Comparison of ENCODE assay signal across 19 cellular contexts in the genomic region with DNA sequence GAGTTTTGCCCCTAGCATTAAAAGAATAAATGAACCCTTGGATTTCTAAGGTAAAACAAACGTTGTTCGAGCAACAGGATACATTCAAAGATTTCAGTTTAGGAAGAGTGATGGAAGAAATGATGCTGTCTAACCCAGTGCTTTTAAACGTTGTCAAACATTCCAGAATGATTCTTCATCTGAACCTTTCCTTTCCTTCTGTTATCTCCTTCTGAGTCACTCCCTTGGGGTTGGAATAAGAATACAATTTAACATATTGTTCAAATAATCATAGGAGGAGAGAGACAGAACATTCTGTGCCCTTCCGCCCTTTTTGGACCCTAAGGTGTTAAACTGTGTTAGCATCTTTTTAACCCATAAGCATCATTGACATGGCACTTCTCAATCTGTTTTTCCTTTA.
DNase-seq lines count a peak whose midpoint lies in the region; ATAC-seq, FAIRE-seq and TF ChIP-seq lines count a peak whose summit lies in the region.
"Had no signal": no experiment of that assay in that cellular context is flagged by ENCODE, and none has a peak within 500 bp of the region (broad histone marks: within the 10 kb centered on the region; RNA-seq: fewer than 3 reads in every experiment).

No MANE protein-coding gene starts in this region.

- no peaks in the 10 kb centered on the region for H4K20me1 ChIP-seq in smooth muscle cell (ENCODE audit: low read depth)

- peak; percentile 9 for DNase-seq in ACHN
- DNase-seq in M059J (ENCODE audit: low read depth): peak; percentile 72
- peak; percentile 87 for DNase-seq in bronchial epithelial cell (ENCODE audit: low read depth)
- DNase-seq in iris pigment epithelial cell (ENCODE audit: low read depth): peak; percentile 69
- DNase-seq in smooth muscle cell (lab: John Stamatoyannopoulos, UW; ENCODE audit: unreplicated experiment): no peak
- no peak for DNase-seq in stimulated activated CD4-positive, alpha-beta T cell treated with anti-CD3 and anti-CD28 coated beads, Interleukin-4, amount 100 ng/mL, for 24 hours
- DNase-seq: activated CD4-positive, alpha-beta T cell treated with anti-CD3 and anti-CD28 coated beads for 48 hours; activated naive CD8-positive, alpha-beta T cell treated with anti-CD3 and anti-CD28 coated beads for 36 hours; CD8-positive, alpha-beta T cell; KBM-7; NCI-H1417; NCI-H2227 treated with DMSO at 0.1 percent for 48 hours; SIG-M5; upper lobe of right lung had no signal

- H3K9ac ChIP-seq in smooth muscle cell (ENCODE audit: low read depth): no peak overlapping the region

- no peaks in the 10 kb centered on the region for H3K27me3 ChIP-seq in bronchial epithelial cell (ENCODE audit: control insufficient read depth, insufficient read depth, low read length)
- no peaks in the 10 kb centered on the region for H3K27me3 ChIP-seq in smooth muscle cell (ENCODE audit: low read depth)
- H3K27me3 ChIP-seq: upper lobe of right lung had no signal

- in situ Hi-C loops in ACHN (cut with HindIII; ENCODE audit: low pct_ligation_motif_present, low pct_unique_long_range_greater_than_20kb, low sequenced_read_pairs): no loop called here

- no peak for ATAC-seq in HG02642 (IDR thresholded peaks at IDR 0.05; ENCODE audit: poor library complexity, unreplicated experiment)
- ATAC-seq in HG02852 (IDR thresholded peaks at IDR 0.05; ENCODE audit: unreplicated experiment): no peak
- ATAC-seq: CD8-positive, alpha-beta T cell; stimulated activated effector memory CD8-positive, alpha-beta T cell treated with anti-CD3 and anti-CD28 coated beads, Interleukin-12 subunit alpha, Interleukin-12 subunit beta, amount 100 ng/mL, for 72 hours; upper lobe of right lung had no signal

- no peak overlapping the region for H3K4me2 ChIP-seq in smooth muscle cell

- no peak overlapping the region for H3K4me3 ChIP-seq in bronchial epithelial cell (ENCODE audit: low read depth, low read length)
- H3K4me3 ChIP-seq in smooth muscle cell: no peak overlapping the region
- H3K4me3 ChIP-seq: upper lobe of right lung had no signal

- H3K79me2 ChIP-seq in smooth muscle cell (ENCODE audit: low read depth): no peaks in the 10 kb centered on the region

- no peak overlapping the region for H2AFZ ChIP-seq in smooth muscle cell (ENCODE audit: low read depth)

- H3K36me3 ChIP-seq in bronchial epithelial cell (ENCODE audit: control insufficient read depth, insufficient read depth, low read length) (no peaks in the 10 kb centered on the region), smooth muscle cell (ENCODE audit: low read depth) (no peaks in the 10 kb centered on the region)
- H3K36me3 ChIP-seq: upper lobe of right lung had no signal

- TF ChIP-seq CTCF in bronchial epithelial cell (IDR thresholded peaks at IDR 0.05; ENCODE audit: insufficient read depth, low read length, severe bottlenecking) (no peak), smooth muscle cell (IDR thresholded peaks at IDR 0.05; ENCODE audit: borderline replicate concordance, insufficient read depth, poor library complexity, severe bottlenecking) (no peak)

- no peaks in the 10 kb centered on the region for H3K4me1 ChIP-seq in smooth muscle cell (ENCODE audit: low read depth)
- H3K4me1 ChIP-seq: upper lobe of right lung had no signal

- FAIRE-seq in bronchial epithelial cell (lab: Jason Lieb, UNC): no peak
- FAIRE-seq: endometrium, GM12891 had no signal

- H3F3A ChIP-seq in smooth muscle cell (ENCODE audit: low read depth): no peaks in the 10 kb centered on the region

- no peak overlapping the region for H3K27ac ChIP-seq in smooth muscle cell (ENCODE audit: low read depth)
- H3K27ac ChIP-seq: upper lobe of right lung had no signal

- H3K9me3 ChIP-seq in smooth muscle cell (replicated peaks; ENCODE audit: low read depth): no peaks in the 10 kb centered on the region
- H3K9me3 ChIP-seq: upper lobe of right lung had no signal

- WGBS in smooth muscle cell (ENCODE audit: low lambda C conversion rate): 54% methylated on average over 4 of the region's 4 CpGs

Comparison
In these comparisons a context has a peak if more than half of its experiments do, and no peak if none do; other contexts are left out.
1. DNase-seq: peak in ACHN (single experiment), M059J (single experiment), bronchial epithelial cell (single experiment) and iris pigment epithelial cell (single experiment); none in smooth muscle cell (single experiment) and stimulated activated CD4-positive, alpha-beta T cell treated with anti-CD3 and anti-CD28 coated beads, Interleukin-4, amount 100 ng/mL, for 24 hours (single experiment).